Comparison of ENCODE assay signal across 8 cellular contexts in genomic region chr16:15154005-15154404, GRCh38. TPM values are rescaled to one million over a fixed set of nuclear protein-coding genes. Genes with fewer than 3 reads are reported as not detected.
DNase-seq lines count a peak whose midpoint lies in the region; ATAC-seq, FAIRE-seq and TF ChIP-seq lines count a peak whose summit lies in the region.
"Not testable (repeated sequence)": the region's sequence is repeated elsewhere in the genome, so short reads cannot be mapped to it uniquely, and the experiment has no call there.

No MANE protein-coding gene starts in this region.

- ATAC-seq in naive thymus-derived CD4-positive, alpha-beta T cell, result not testable (repeated sequence)

- not testable (repeated sequence) for H3K36me3 ChIP-seq in OCI-LY3 (replicated peaks; ENCODE audit: low read depth, low read length); bronchial epithelial cell (ENCODE audit: control insufficient read depth, insufficient read depth, low read length); left ventricle myocardium inferior; naive thymus-derived CD4-positive, alpha-beta T cell (ENCODE audit: control insufficient read depth in 2 of 3, insufficient read depth in 3 of 3, low read length in 3 of 3)

- H3K23ac ChIP-seq in H9 (ENCODE audit: insufficient read length, low read depth, low read length), result not testable (repeated sequence)

- not testable (repeated sequence) for H3K4me2 ChIP-seq in H9 (ENCODE audit: insufficient read depth, insufficient read length, low read length)
- H3K4me2 ChIP-seq in OCI-LY3 (ENCODE audit: low read length), result peak overlapping the region; percentile 51

- not testable (repeated sequence) for H3K4ac ChIP-seq in H9 (ENCODE audit: low read depth, low read length)

- H3K4me3 Mint-ChIP-seq in H9, result peak overlapping the region; percentile 69 to 81
- peak overlapping the region in 5 of 10 donors; percentile 26 to 80 (median 43) for H3K4me3 Mint-ChIP-seq in naive thymus-derived CD4-positive, alpha-beta T cell

- not testable (repeated sequence) for H3K79me2 ChIP-seq in H9 (ENCODE audit: insufficient read depth, low read length); OCI-LY3 (ENCODE audit: low read length)

- not testable (repeated sequence) for FAIRE-seq in bronchial epithelial cell (lab: Jason Lieb, UNC)

- H3K18ac ChIP-seq in H9 (ENCODE audit: insufficient read length, low read depth, low read length), result not testable (repeated sequence)

- H3K9me3 ChIP-seq in H9 (ENCODE audit: control insufficient read depth, low read depth, low read length); OCI-LY3 (ENCODE audit: insufficient read depth, low read length); left ventricle myocardium inferior (replicated peaks); naive thymus-derived CD4-positive, alpha-beta T cell (ENCODE audit: control insufficient read depth in 2 of 3, low read length in 3 of 3): not testable (repeated sequence)

- no CpG with 5 or more reads among the region's 48 CpGs for WGBS in H9 (ENCODE audit: extremely low coverage, insufficient read length, low lambda C conversion rate)

- H3K9me3 Mint-ChIP-seq in H9; naive thymus-derived CD4-positive, alpha-beta T cell: not testable (repeated sequence)

- H3K79me1 ChIP-seq in H9 (ENCODE audit: insufficient read depth, low read depth, low read length, poor library complexity, severe bottlenecking), result not testable (repeated sequence)

- not testable (repeated sequence) for H4K8ac ChIP-seq in H9 (replicated peaks; ENCODE audit: insufficient read length, low read depth, low read length)

- H3T11ph ChIP-seq in H9 (ENCODE audit: low read length), result not testable (repeated sequence)

- not testable (repeated sequence) for H3K14ac ChIP-seq in H9 (ENCODE audit: insufficient read depth, low read length)

- H2BK12ac ChIP-seq in H9 (ENCODE audit: insufficient read length, low read depth, low read length), result not testable (repeated sequence)

- in situ Hi-C loops in ACHN (cut with HindIII; ENCODE audit: low pct_ligation_motif_present, low pct_unique_long_range_greater_than_20kb, low sequenced_read_pairs), result not testable (repeated sequence)

- not testable (repeated sequence) for H3K4me1 ChIP-seq in H9 (ENCODE audit: insufficient read depth, low read length); OCI-LY3 (ENCODE audit: low read length); left ventricle myocardium inferior; naive thymus-derived CD4-positive, alpha-beta T cell (ENCODE audit: control insufficient read depth in 2 of 2, insufficient read depth in 2 of 2, low read length in 2 of 2)

- H3K23me2 ChIP-seq in H9 (ENCODE audit: insufficient read length, low read depth, low read length, poor library complexity, severe bottlenecking), result not testable (repeated sequence)

- H3K56ac ChIP-seq in H9 (ENCODE audit: insufficient read length, low read depth, low read length), result not testable (repeated sequence)

- not testable (repeated sequence) for H2AFZ ChIP-seq in H9 (ENCODE audit: low read length); OCI-LY3 (ENCODE audit: low read depth, low read length)

- H2AK5ac ChIP-seq in H9 (ENCODE audit: insufficient read length, low read length), result not testable (repeated sequence)

- H3K27ac ChIP-seq in H9 (ENCODE audit: insufficient read length, low read depth, low read length); OCI-LY3 (ENCODE audit: low read length): not testable (repeated sequence)
- H3K27ac ChIP-seq in left ventricle myocardium inferior (replicated peaks), result peak overlapping the region; percentile 80
- peak overlapping the region; percentile 21 for H3K27ac ChIP-seq in naive thymus-derived CD4-positive, alpha-beta T cell (ENCODE audit: low read depth, low read length)

- H2BK15ac ChIP-seq in H9 (ENCODE audit: low read depth, low read length), result not testable (repeated sequence)

- POLR2A ChIA-PET in naive thymus-derived CD4-positive, alpha-beta T cell (lab: Charles Lee), result not testable (repeated sequence)

- H2BK120ac ChIP-seq in H9 (ENCODE audit: low read depth, low read length, poor library complexity, severe bottlenecking), result not testable (repeated sequence)

- H3K27me3 ChIP-seq in H9 (ENCODE audit: insufficient read depth, low read length); OCI-LY3 (ENCODE audit: low read depth, low read length); bronchial epithelial cell (ENCODE audit: control insufficient read depth, insufficient read depth, low read length); left ventricle myocardium inferior (ENCODE audit: low read depth); naive thymus-derived CD4-positive, alpha-beta T cell (ENCODE audit: control insufficient read depth in 2 of 2, insufficient read depth in 2 of 2, low read length in 2 of 2): not testable (repeated sequence)

- not testable (repeated sequence) for H3K36me3 Mint-ChIP-seq in H9 (ENCODE audit: insufficient read depth in 1 of 3, low read depth in 3 of 3); naive thymus-derived CD4-positive, alpha-beta T cell

- H3K27ac Mint-ChIP-seq in H9; naive thymus-derived CD4-positive, alpha-beta T cell: not testable (repeated sequence)

- intact Hi-C loops in left ventricle myocardium inferior (cut with micrococcal nuclease); naive thymus-derived CD4-positive, alpha-beta T cell (cut with micrococcal nuclease): not testable (repeated sequence)

- not testable (repeated sequence) for H3K4me1 Mint-ChIP-seq in H9; naive thymus-derived CD4-positive, alpha-beta T cell

- not testable (repeated sequence) for H4K91ac ChIP-seq in H9 (ENCODE audit: insufficient read length, low read depth, low read length)

- H4K5ac ChIP-seq in H9 (ENCODE audit: insufficient read length, low read depth, low read length), result not testable (repeated sequence)

- H2BK5ac ChIP-seq in H9 (ENCODE audit: insufficient read length, low read length), result not testable (repeated sequence)

- H3K4me3 ChIP-seq in OCI-LY3 (ENCODE audit: low read length) (peak overlapping the region; percentile 81), bronchial epithelial cell (ENCODE audit: low read depth, low read length) (peak overlapping the region; percentile 44), left ventricle myocardium inferior (peak overlapping the region; percentile 70)
- H3K4me3 ChIP-seq in naive thymus-derived CD4-positive, alpha-beta T cell (ENCODE audit: low read length), result not testable (repeated sequence)

- H3K9ac ChIP-seq in H9 (ENCODE audit: extremely low read depth, insufficient read length, low read length), result peak overlapping the region; percentile 7
- peak overlapping the region; percentile 61 for H3K9ac ChIP-seq in OCI-LY3 (ENCODE audit: low read length)

- H2BK20ac ChIP-seq in H9 (ENCODE audit: low read depth, low read length, poor library complexity, severe bottlenecking), result not testable (repeated sequence)

- not testable (repeated sequence) for H4K20me1 ChIP-seq in H9 (ENCODE audit: control insufficient read depth, insufficient read depth, insufficient read length); OCI-LY3 (ENCODE audit: insufficient read depth, low read length)

- not testable (repeated sequence) for TF ChIP-seq CTCF in H9 (conservative IDR thresholded peaks at IDR 0.05); OCI-LY3 (IDR thresholded peaks at IDR 0.05; ENCODE audit: low read depth, low read length); bronchial epithelial cell (IDR thresholded peaks at IDR 0.05; ENCODE audit: insufficient read depth, low read length, severe bottlenecking); left ventricle myocardium inferior (IDR thresholded peaks at IDR 0.05; ENCODE audit: borderline replicate concordance)

- CTCF ChIA-PET in naive thymus-derived CD4-positive, alpha-beta T cell (lab: Charles Lee), result not testable (repeated sequence)

- H3K27me3 Mint-ChIP-seq in H9 (ENCODE audit: low read depth); naive thymus-derived CD4-positive, alpha-beta T cell: not testable (repeated sequence)

- DNase-seq in ACHN (peak; percentile 2), left ventricle myocardium inferior (peak; percentile 52)
- not testable (repeated sequence) for DNase-seq in H9; bronchial epithelial cell (ENCODE audit: low read depth)
- DNase-seq in activated CD8-positive, alpha-beta memory T cell treated with anti-CD3 and anti-CD28 coated beads for 24 hours, result peak; percentile 71
- peak in 2 of 9 donors; percentile 10 to 27 for DNase-seq in naive thymus-derived CD4-positive, alpha-beta T cell
- DNase-seq in stimulated activated CD4-positive, alpha-beta T cell treated with anti-CD3 and anti-CD28 coated beads, Interleukin-4, amount 100 ng/mL, for 24 hours, result peak; percentile 16

RNA-seq across cellular contexts. Expression of gene RRN3, which starts 59.9 kb away (rescaled TPM):
- 40.9 and 44.3 TPM in 2 replicates for total RNA-seq in H9 (2021)
- total RNA-seq in bronchial epithelial cell, result 54.5 and 58.5 TPM in 2 replicates
- 24.4 TPM for total RNA-seq in left ventricle myocardium inferior
- total RNA-seq in naive thymus-derived CD4-positive, alpha-beta T cell, result 10 to 100 TPM; 27.3 to 46.9 (median 40.4) TPM
- 10 to 100 TPM; 29.0 to 36.5 TPM for polyA plus RNA-seq in naive thymus-derived CD4-positive, alpha-beta T cell
